In the genomic region with DNA sequence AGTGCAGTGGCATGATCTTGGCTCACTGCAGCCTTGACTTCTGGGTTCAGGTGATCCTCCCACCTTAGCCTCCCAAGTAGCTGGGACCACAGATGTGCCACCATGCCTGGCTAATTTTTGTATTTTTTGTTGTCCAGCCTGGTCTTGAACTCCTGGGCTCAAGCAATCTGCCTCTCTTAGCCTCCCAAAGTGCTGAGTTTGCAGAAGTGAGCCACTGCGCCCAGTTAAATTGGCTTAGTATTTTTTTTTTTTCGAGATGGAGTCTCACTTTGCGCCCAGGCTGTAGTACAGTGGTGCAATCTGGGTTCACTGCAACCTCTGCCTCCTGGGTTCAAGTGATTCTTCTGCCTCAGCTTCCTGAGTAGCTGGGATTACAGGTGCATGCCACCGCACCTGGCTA, we compare ENCODE assay signal across 4 cellular contexts.
A peak's percentile ranks its signal among the peaks of the same experiment; 100 is the strongest.
TF ChIP-seq lines count a peak whose summit lies in the region.

No MANE protein-coding gene starts in this region.

TF ChIP-seq in A549, 52 proteins besides CTCF, POLR2A, EP300 and RAD21:
- TF ChIP-seq MAFK (IDR thresholded peaks at IDR 0.05; ENCODE audit: partially characterized antibody) = peak; percentile 70

TF ChIP-seq in IMR-90, 13 proteins besides CTCF, POLR2A, EP300 and RAD21:
- peak; percentile 76 for TF ChIP-seq MAFK (IDR thresholded peaks at IDR 0.05; ENCODE audit: low read depth, low read length)
TF ChIP-seq in IMR-90: peak in this region for 1; not testable (repeated sequence) for 12.

TF ChIP-seq in K562, 482 proteins besides CTCF, POLR2A, EP300 and RAD21:
- TF ChIP-seq MAFG (tag; conservative IDR thresholded peaks at IDR 0.05) = peak; percentile 76
- TF ChIP-seq MAFF (IDR thresholded peaks at IDR 0.05; ENCODE audit: low read length) = peak; percentile 65
- peak; percentile 59 for TF ChIP-seq MAFK (IDR thresholded peaks at IDR 0.05; ENCODE audit: low read length)
- TF ChIP-seq ZNF316 (IDR thresholded peaks at IDR 0.05) = peak; percentile 89
- peak; percentile 81 for TF ChIP-seq C11orf30 (IDR thresholded peaks at IDR 0.05; ENCODE audit: low read depth)

TF ChIP-seq in HepG2, 621 proteins besides CTCF, POLR2A, EP300 and RAD21:
- peak; percentile 75 to 87 for TF ChIP-seq MAFK (conservative IDR thresholded peaks at IDR 0.05 in 1 of 2, IDR thresholded peaks at IDR 0.05 in 1 of 2; ENCODE audit: low read length in 2 of 2)
- TF ChIP-seq MAFF (IDR thresholded peaks at IDR 0.05; ENCODE audit: low read depth, low read length) = peak; percentile 80
